In genomic region chr21:46092811-46093667, GRCh38 we compare ENCODE assay signal across 10 cellular contexts. TPM values are rescaled to one million over a fixed set of nuclear protein-coding genes. Genes with fewer than 3 reads are reported as not detected.
DNase-seq lines count a peak whose midpoint lies in the region; ATAC-seq and TF ChIP-seq lines count a peak whose summit lies in the region.
"Had no signal": no experiment of that assay in that cellular context is flagged by ENCODE, and none has a peak within 500 bp of the region (broad histone marks: within the 10 kb centered on the region; RNA-seq: fewer than 3 reads in every experiment).

No MANE protein-coding gene starts in this region.

- H3K27me3 ChIP-seq in neuronal stem cell (ENCODE audit: control insufficient read depth in 3 of 3, insufficient read depth in 3 of 3, low read depth in 1 of 3, low read length in 3 of 3) (peaks cover 0 to 41% (median 0%) of the 10 kb centered on the region in 3 experiments), aorta (ENCODE audit: control insufficient read depth in 1 of 2, insufficient read depth in 2 of 2, low read length in 1 of 2) (no peaks in the 10 kb centered on the region)
- H3K27me3 ChIP-seq: BE2C had no signal

- H3K9ac ChIP-seq in neuronal stem cell (ENCODE audit: low read depth, low read length, poor library complexity) = no peak overlapping the region

- H4K8ac ChIP-seq in neuronal stem cell (ENCODE audit: low read depth, low read length) = no peak overlapping the region

- peak overlapping the region; percentile 61 for H3K4ac ChIP-seq in neuronal stem cell (ENCODE audit: low read length)

- H2BK120ac ChIP-seq in neuronal stem cell (ENCODE audit: low read depth, low read length) = no peak overlapping the region

- H3K23ac ChIP-seq in neuronal stem cell (ENCODE audit: low read depth, low read length, poor library complexity) = peak overlapping the region; percentile 52

- no CpG with 5 or more reads among the region's 11 CpGs for WGBS in neuronal stem cell (ENCODE audit: extremely low coverage in 2 of 2, insufficient read length in 2 of 2, insufficient replicate concordance in 1 of 2), 2 donors
- WGBS in aorta, 2 donors = 37 to 44% methylated on average over 11 of the region's 11 CpGs

- intact Hi-C loops in Right ventricle myocardium inferior (cut with DNase I) (loop anchor here (10.0 kb wide), 1 partner anchor 48 kb away; no protein-coding TSS in a partner anchor), cardiac septum (cut with DNase I) (no loop called here), aorta (cut with DNase I) (no loop called here)

- H3K36me3 ChIP-seq in neuronal stem cell (replicated peaks in 1 of 2; ENCODE audit: control insufficient read depth in 2 of 2, insufficient read depth in 2 of 2, low read length in 2 of 2) (no peaks in the 10 kb centered on the region), aorta (ENCODE audit: control insufficient read depth in 1 of 2, insufficient read depth in 2 of 2, low read length in 1 of 2) (no peaks in the 10 kb centered on the region)
- H3K36me3 ChIP-seq: BE2C had no signal

- no peak overlapping the region for H3K27ac ChIP-seq in neuronal stem cell (replicated peaks; ENCODE audit: low read length)
- H3K27ac ChIP-seq in aorta (ENCODE audit: low read depth in 1 of 2, low read length in 2 of 2) = peak overlapping the region; percentile 31 to 75

- H3K9me3 ChIP-seq in neuronal stem cell (replicated peaks in 1 of 2; ENCODE audit: control insufficient read depth in 2 of 2, insufficient read depth in 1 of 2, low read depth in 1 of 2, low read length in 2 of 2) = peaks cover 0 to 2% of the 10 kb centered on the region in 2 donors
- H3K9me3 ChIP-seq in aorta (ENCODE audit: control insufficient read depth, low read length) = no peaks in the 10 kb centered on the region
- H3K9me3 ChIP-seq: BE2C had no signal

- peak overlapping the region; percentile 69 for H2AK5ac ChIP-seq in neuronal stem cell (ENCODE audit: low read depth, low read length)

- H3K4me3 ChIP-seq in fibroblast of mammary gland (ENCODE audit: control insufficient read depth, low read depth, low read length) (no peak overlapping the region), neuronal stem cell (ENCODE audit: low read length in 2 of 2) (no peak overlapping the region), aorta (ENCODE audit: low read length in 2 of 2) (no peak overlapping the region)

- no peak overlapping the region for H2AFZ ChIP-seq in neuronal stem cell (ENCODE audit: low read length)

- H3K4me2 ChIP-seq in neuronal stem cell (ENCODE audit: insufficient read depth, low read length, poor library complexity, severe bottlenecking) = no peak overlapping the region

- H3K4me1 ChIP-seq in neuronal stem cell (ENCODE audit: control insufficient read depth in 2 of 2, insufficient read depth in 1 of 2, low read depth in 1 of 2, low read length in 2 of 2) = no peaks in the 10 kb centered on the region
- H3K4me1 ChIP-seq in aorta (ENCODE audit: control insufficient read depth in 1 of 2, insufficient read depth in 2 of 2, low read length in 2 of 2) = no peaks in the 10 kb centered on the region
- H3K4me1 ChIP-seq: BE2C had no signal

- no peak overlapping the region for H4K91ac ChIP-seq in neuronal stem cell (ENCODE audit: low read depth, low read length, poor library complexity)

- H2BK5ac ChIP-seq in neuronal stem cell (ENCODE audit: low read length) = peak overlapping the region; percentile 35

- no peak overlapping the region for H2BK15ac ChIP-seq in neuronal stem cell (ENCODE audit: low read length)

- H3K14ac ChIP-seq in neuronal stem cell (ENCODE audit: low read length) = peak overlapping the region; percentile 33

- ATAC-seq in Right ventricle myocardium inferior = peak; percentile 5
- peak; percentile 49 for ATAC-seq in aorta (ENCODE audit: low FRiP score)
- ATAC-seq in HG03108 (IDR thresholded peaks at IDR 0.05; ENCODE audit: unreplicated experiment) = no peak

- H3K79me1 ChIP-seq in neuronal stem cell (ENCODE audit: low read depth, low read length) = peaks cover 3% of the 10 kb centered on the region

- H2BK12ac ChIP-seq in neuronal stem cell (ENCODE audit: low read length) = peak overlapping the region; percentile 70

- peak overlapping the region; percentile 48 for H3K18ac ChIP-seq in neuronal stem cell (ENCODE audit: low read length)

- DNase-seq in Right ventricle myocardium inferior (ENCODE audit: missing footprints) = no peak
- DNase-seq in cardiac septum (ENCODE audit: low spot score) = no peak
- peak; percentile 70 for DNase-seq in fibroblast of mammary gland (ENCODE audit: low read depth)
- no peak for DNase-seq in neuronal stem cell (ENCODE audit: low spot score)
- DNase-seq in aorta = peak; percentile 70 to 73
- DNase-seq in effector CD4-positive, alpha-beta T cell = no peak
- DNase-seq in nucleus accumbens (lab: John Stamatoyannopoulos, UW) = no peak
- DNase-seq: activated naive CD4-positive, alpha-beta T cell; BE2C had no signal

- peak; percentile 28 for TF ChIP-seq CTCF in fibroblast of mammary gland (conservative IDR thresholded peaks at IDR 0.05; ENCODE audit: control insufficient read depth, insufficient read depth, low read depth, low read length)

RNA-seq across cellular contexts. Expression of gene COL6A2, which starts 4.9 kb away (rescaled TPM):
- total RNA-seq in Right ventricle myocardium inferior (254 TPM), cardiac septum (157 TPM), aorta (1,000 to 10,000 TPM; 1,386 to 1,431 TPM)
- polyA plus RNA-seq in neuronal stem cell (2013, experiment 1 of 2) = 19.3 TPM
- 19.1 TPM for polyA plus RNA-seq in neuronal stem cell (2013, experiment 2 of 2)
- 1,000 to 10,000 TPM in 1 of 2 donors, 100 to 1,000 TPM in 1; 335 to 3,611 TPM for polyA plus RNA-seq in aorta

Comparison
In these comparisons a context has a peak if more than half of its experiments do, and no peak if none do; other contexts are left out.
1. DNase-seq: peak in fibroblast of mammary gland (single experiment) and aorta (2 of 2); none in Right ventricle myocardium inferior (single experiment), cardiac septum (single experiment), neuronal stem cell (single experiment), effector CD4-positive, alpha-beta T cell (single experiment) and nucleus accumbens (0 of 56).